In the genomic region with DNA sequence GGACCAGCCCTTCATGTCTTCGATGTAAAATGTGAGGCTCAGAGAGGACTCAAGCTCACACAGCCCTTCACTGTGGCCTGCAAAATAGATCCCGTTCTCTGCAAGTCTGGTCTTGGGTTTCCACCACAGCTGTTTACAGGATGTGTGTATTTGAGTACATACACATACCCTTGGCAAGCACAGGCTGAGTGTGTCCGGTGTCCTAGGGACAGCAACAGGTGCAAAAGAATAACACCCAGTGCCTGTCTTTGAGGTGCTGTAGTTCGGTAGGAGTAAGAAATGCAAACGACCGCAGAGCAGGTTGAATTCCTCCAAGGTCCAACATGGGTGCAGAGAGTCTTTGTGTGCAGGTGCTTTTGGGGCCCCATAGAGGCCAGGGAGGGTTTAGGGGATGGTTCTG, we compare ENCODE assay signal across 9 cellular contexts. TPM values are rescaled to one million over a fixed set of nuclear protein-coding genes. Genes with fewer than 3 reads are reported as not detected.
"Had no signal": no experiment of that assay in that cellular context is flagged by ENCODE, and none has a peak within 500 bp of the region (broad histone marks: within the 10 kb centered on the region; RNA-seq: fewer than 3 reads in every experiment).

No MANE protein-coding gene starts in this region.

RNA-seq across cellular contexts. Expression of gene EVPLL, which starts 44.9 kb away (rescaled TPM):
- total RNA-seq: temporal lobe, thoracic aorta, tibial nerve, uterus had no signal

RNA-seq across cellular contexts. Expression of gene LGALS9C, which starts 54.1 kb away (rescaled TPM):
- total RNA-seq: subcutaneous adipose tissue, temporal lobe, thoracic aorta, thyroid gland, tibial nerve, upper lobe of right lung, ureter, urinary bladder, uterus had no signal
